8 cellular contexts compared by ENCODE assay signal in genomic region chr13:31161583-31162150, GRCh38. TPM values are rescaled to one million over a fixed set of nuclear protein-coding genes. Genes with fewer than 3 reads are reported as not detected.
DNase-seq lines count a peak whose midpoint lies in the region; ATAC-seq and TF ChIP-seq lines count a peak whose summit lies in the region.

Gene HSPH1, minus strand, starts transcription at chr13:31161904. Its CDS starts 322 bp downstream, at chr13:31161582.

- intact Hi-C loops in Caco-2 (cut with micrococcal nuclease; ENCODE audit: unreplicated experiment): loop anchor here (1.0 to 5.0 kb wide), 3 partner anchors 11 to 1309 kb away; partner anchors contain the start of genes B3GLCT and UBL3

- H3K27ac Mint-ChIP-seq in Caco-2 (ENCODE audit: unreplicated experiment): peak within 1 kb of the TSS; percentile 97

- ATAC-seq in GM19468 (IDR thresholded peaks at IDR 0.05; ENCODE audit: extremely low read depth, unreplicated experiment): peak; percentile 61

- peak within 1 kb of the TSS; percentile 91 for H3K4me3 ChIP-seq in Caco-2 (ENCODE audit: low read depth, low read length)
- H3K4me3 ChIP-seq in mesodermal cell (ENCODE audit: extremely low read depth, insufficient read depth, low read length, poor library complexity, severe bottlenecking): peak within 1 kb of the TSS; percentile 98

- H3K4me1 ChIP-seq in Caco-2 (peaks cover 18% of the 10 kb centered on the region; the same call in 1 of the 2 replicates), mesodermal cell (ENCODE audit: control insufficient read depth, insufficient read depth, low read length, poor library complexity, severe bottlenecking) (peaks cover 8% of the 10 kb centered on the region)

- POLR2A ChIA-PET in Caco-2 (lab: Charles Lee): no interaction called here

- CTCF ChIA-PET in Caco-2 (lab: Charles Lee): interaction anchor here (1.5 kb wide), 1 partner anchor 38 kb away, joined by 4 read pairs; the partner anchor contains the start of gene B3GLCT

- DNase-seq in Caco-2 (peak; percentile 99), HS-5 (ENCODE audit: low read depth) (peak; percentile 79)
- DNase-seq in NK-92 treated with Interleukin-12 subunit alpha and Interleukin-12 subunit beta, amount 100 ng/mL, for 24 hours (lab: John Stamatoyannopoulos, UW): peak; percentile 98
- peak in 2 of 3 experiments; percentile 88 to 97 for DNase-seq in activated CD8-positive, alpha-beta memory T cell treated with anti-CD3 and anti-CD28 coated beads for 48 hours (ENCODE audit: low read depth in 2 of 3, low spot score in 2 of 3)
- peak; percentile 98 to 99 for DNase-seq in stimulated activated CD8-positive, alpha-beta memory T cell treated with anti-CD3 and anti-CD28 coated beads, Interleukin-15, amount 100 ng/mL, for 4 hours (ENCODE audit: low read depth in 2 of 2)

- H3K36me3 Mint-ChIP-seq in Caco-2 (ENCODE audit: insufficient read depth, unreplicated experiment): peaks cover 52% of the 10 kb centered on the region

- no peaks in the 10 kb centered on the region for H3K27me3 Mint-ChIP-seq in Caco-2 (ENCODE audit: insufficient read depth, unreplicated experiment)

- no TSS peak for BruUV-seq in Caco-2 (replicated peaks; lab: Mats Ljungman, UMichigan)

- no peaks in the 10 kb centered on the region for H3K9me3 Mint-ChIP-seq in Caco-2 (ENCODE audit: unreplicated experiment)

- H3K27ac ChIP-seq in mesodermal cell (ENCODE audit: low read depth, low read length, severe bottlenecking): peak within 1 kb of the TSS; percentile 92

- peaks cover 20% of the 10 kb centered on the region for H3K4me1 Mint-ChIP-seq in Caco-2 (ENCODE audit: low read depth, unreplicated experiment)

- peak; percentile 43 to 45 for TF ChIP-seq CTCF in Caco-2 (IDR thresholded peaks at IDR 0.05; ENCODE audit: insufficient read depth in 1 of 2, low read depth in 1 of 2, low read length in 1 of 2, severe bottlenecking in 1 of 2, unreplicated experiment in 1 of 2)

- in situ Hi-C loops in endometrial microvascular endothelial cells (cut with HindIII; ENCODE audit: inconsistent ontology term, low pct_unique_long_range_greater_than_20kb, low sequenced_read_pairs): no loop called here

- H3K36me3 ChIP-seq in Caco-2 (ENCODE audit: control insufficient read depth, insufficient read depth, low read length) (no peaks in the 10 kb centered on the region), mesodermal cell (ENCODE audit: control insufficient read depth, insufficient read depth, low read length) (peaks cover 15% of the 10 kb centered on the region)

- no peaks in the 10 kb centered on the region for H3K27me3 ChIP-seq in Caco-2 (replicated peaks; ENCODE audit: control insufficient read depth, insufficient read depth, low read length)

- 0% methylated on average over 49 to 51 of the region's 52 CpGs for WGBS in mesodermal cell (ENCODE audit: insufficient coverage in 2 of 2), 2 experiments

- peak within 1 kb of the TSS; percentile 98 for H3K4me3 Mint-ChIP-seq in Caco-2 (ENCODE audit: unreplicated experiment)

- no peaks in the 10 kb centered on the region for H3K9me3 ChIP-seq in Caco-2
- H3K9me3 ChIP-seq in mesodermal cell (ENCODE audit: control insufficient read depth, low read length): no peaks in the 10 kb centered on the region

RNA-seq across cellular contexts. Expression of gene HSPH1, which starts in this region (rescaled TPM):
- total RNA-seq in Caco-2 (2022): 141 and 151 TPM in 2 replicates
- 64.0 TPM for total RNA-seq in endometrial microvascular endothelial cells (ENCODE audit: inconsistent ontology term)
- polyA plus RNA-seq in mesodermal cell (2013, experiment 1 of 2): 60.8 TPM
- 66.8 TPM for polyA plus RNA-seq in mesodermal cell (2013, experiment 2 of 2)

Comparison
In these comparisons a context has a peak if more than half of its experiments do, and no peak if none do; other contexts are left out.
1. Peak in every context shown above with its lines: DNase-seq, ATAC-seq, H3K4me3 ChIP-seq and H3K27ac ChIP-seq.